Comparison of ENCODE assay signal across 13 cellular contexts in the genomic region with DNA sequence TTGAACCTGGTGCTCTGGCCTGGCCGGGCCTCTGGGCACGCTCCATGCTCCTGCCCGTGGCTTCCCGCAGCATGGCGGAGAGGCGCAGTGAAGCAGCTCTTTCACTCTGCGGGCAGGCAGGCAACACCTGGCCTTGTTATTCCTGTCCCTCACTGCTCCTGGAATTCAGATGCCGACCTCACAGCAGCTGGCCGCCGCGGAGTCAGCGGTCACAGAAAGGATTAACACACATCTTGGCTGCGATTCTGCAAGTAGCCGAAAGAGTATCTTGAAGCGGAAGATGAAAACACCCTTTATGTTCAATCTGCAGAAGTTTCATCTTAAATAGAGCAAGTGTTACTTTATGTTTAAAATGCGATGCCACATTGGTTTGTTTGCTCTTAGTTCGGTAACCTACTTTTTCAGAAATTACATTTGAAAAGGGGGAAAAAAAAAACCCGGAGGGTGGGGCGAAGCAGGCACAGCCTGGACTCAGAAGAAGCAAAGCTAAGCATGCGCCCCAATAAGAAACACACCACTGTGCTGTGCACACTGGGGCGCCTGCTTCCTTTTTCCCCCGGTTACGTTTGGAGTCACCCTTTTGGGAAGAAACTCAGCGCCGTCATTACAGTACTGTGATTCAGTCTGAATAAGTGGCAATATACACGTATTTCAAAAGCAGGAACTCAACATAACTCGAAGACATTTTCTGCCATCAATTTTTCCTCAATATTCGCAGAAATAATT. TPM values are rescaled to one million over a fixed set of nuclear protein-coding genes. Genes with fewer than 3 reads are reported as not detected.
A peak's percentile ranks its signal among the peaks of the same experiment; 100 is the strongest.
DNase-seq lines count a peak whose midpoint lies in the region; ATAC-seq and TF ChIP-seq lines count a peak whose summit lies in the region.
"Had no signal": no experiment of that assay in that cellular context is flagged by ENCODE, and none has a peak within 500 bp of the region (broad histone marks: within the 10 kb centered on the region; RNA-seq: fewer than 3 reads in every experiment).

No MANE protein-coding gene starts in this region.

- H3K9me3 ChIP-seq in WERI-Rb-1 (ENCODE audit: severe bottlenecking) = no peaks in the 10 kb centered on the region
- H3K9me3 ChIP-seq in neuronal stem cell (replicated peaks in 1 of 2; ENCODE audit: control insufficient read depth in 2 of 2, insufficient read depth in 1 of 2, low read depth in 1 of 2, low read length in 2 of 2) = no peaks in the 10 kb centered on the region
- H3K9me3 ChIP-seq in Peyer's patch = no peaks in the 10 kb centered on the region
- H3K9me3 ChIP-seq: pancreas had no signal

- DNase-seq in ELF-1 (ENCODE audit: low read depth, low spot score) (peak; percentile 79), WERI-Rb-1 (peak; percentile 49), fibroblast of villous mesenchyme (ENCODE audit: low read depth) (peak; percentile 55), neuronal stem cell (ENCODE audit: low spot score) (peak; percentile 27), KBM-7 (no peak), HT-29 (ENCODE audit: low spot score) (no peak), Peyer's patch (no peak)
- DNase-seq: NCI-H446 treated with DMSO at 0.1 percent for 48 hours; pancreas; stimulated activated naive B cell treated with anti-CD40 and anti-IgM and Interleukin-4, amounts not matched to agents 10 μg/mL and 1 μg/mL and 100 μg/mL, for 72 hours had no signal

- no peak for TF ChIP-seq CTCF in WERI-Rb-1 (IDR thresholded peaks at IDR 0.05; ENCODE audit: low read depth, low read length)
- no peak for TF ChIP-seq CTCF in fibroblast of villous mesenchyme (IDR thresholded peaks at IDR 0.05; ENCODE audit: insufficient read depth, low read depth, low read length)
- TF ChIP-seq CTCF in Peyer's patch (IDR thresholded peaks at IDR 0.05) = no peak

- ATAC-seq in GM19324 (IDR thresholded peaks at IDR 0.05; ENCODE audit: low FRiP score, unreplicated experiment) = no peak
- ATAC-seq: pancreas; stimulated activated naive B cell treated with anti-CD40 and anti-IgM and Interleukin-4, amounts not matched to agents 10 μg/mL and 1 μg/mL and 100 μg/mL, for 72 hours had no signal

- H3K9ac ChIP-seq in neuronal stem cell (ENCODE audit: low read depth, low read length, poor library complexity) = no peak overlapping the region

- no CpG with 5 or more reads among the region's 28 CpGs for WGBS in neuronal stem cell (ENCODE audit: extremely low coverage in 2 of 2, insufficient read length in 2 of 2, insufficient replicate concordance in 1 of 2), 2 donors

- peak overlapping the region; percentile 26 for H3K4me2 ChIP-seq in neuronal stem cell (ENCODE audit: insufficient read depth, low read length, poor library complexity, severe bottlenecking)

- H3K27me3 ChIP-seq in WERI-Rb-1 (ENCODE audit: insufficient read depth, low read depth, severe bottlenecking) (no peaks in the 10 kb centered on the region), neuronal stem cell (ENCODE audit: control insufficient read depth in 3 of 3, insufficient read depth in 3 of 3, low read depth in 1 of 3, low read length in 3 of 3) (peaks cover 0 to 11% (median 0%) of the 10 kb centered on the region in 3 experiments), Peyer's patch (no peaks in the 10 kb centered on the region)
- H3K27me3 ChIP-seq: pancreas had no signal

- H2BK15ac ChIP-seq in neuronal stem cell (ENCODE audit: low read length) = no peak overlapping the region

- H3K36me3 ChIP-seq in WERI-Rb-1 = peaks cover 3% of the 10 kb centered on the region; the same call in 1 of the 2 replicates
- no peaks in the 10 kb centered on the region for H3K36me3 ChIP-seq in neuronal stem cell (replicated peaks in 1 of 2; ENCODE audit: control insufficient read depth in 2 of 2, insufficient read depth in 2 of 2, low read length in 2 of 2)
- H3K36me3 ChIP-seq in Peyer's patch = no peaks in the 10 kb centered on the region
- H3K36me3 ChIP-seq: pancreas had no signal

- TF ChIP-seq POLR2A in Peyer's patch (IDR thresholded peaks at IDR 0.05) = no peak

- H2BK12ac ChIP-seq in neuronal stem cell (ENCODE audit: low read length) = no peak overlapping the region

- H3K27ac ChIP-seq in WERI-Rb-1 (no peak overlapping the region), neuronal stem cell (replicated peaks; ENCODE audit: low read length) (no peak overlapping the region), Peyer's patch (no peak overlapping the region)
- H3K27ac ChIP-seq: pancreas, RWPE1 had no signal

- H2BK120ac ChIP-seq in neuronal stem cell (ENCODE audit: low read depth, low read length) = no peak overlapping the region

- H3K4me3 ChIP-seq in WERI-Rb-1 (ENCODE audit: low read depth, low read length) = no peak overlapping the region
- H3K4me3 ChIP-seq in fibroblast of villous mesenchyme (ENCODE audit: low read depth, low read length) = no peak overlapping the region
- H3K4me3 ChIP-seq in neuronal stem cell (ENCODE audit: low read length in 2 of 2) = no peak overlapping the region
- H3K4me3 ChIP-seq in Peyer's patch = no peak overlapping the region
- H3K4me3 ChIP-seq: lung, pancreas had no signal

- H3K4ac ChIP-seq in neuronal stem cell (ENCODE audit: low read length) = no peak overlapping the region

- H4K8ac ChIP-seq in neuronal stem cell (ENCODE audit: low read depth, low read length) = no peak overlapping the region

- peak overlapping the region; percentile 64 for H2AFZ ChIP-seq in neuronal stem cell (ENCODE audit: low read length)

- H3K79me1 ChIP-seq in neuronal stem cell (ENCODE audit: low read depth, low read length) = peaks cover 4% of the 10 kb centered on the region

- H3K23ac ChIP-seq in neuronal stem cell (ENCODE audit: low read depth, low read length, poor library complexity) = no peak overlapping the region

- no peak overlapping the region for H2BK5ac ChIP-seq in neuronal stem cell (ENCODE audit: low read length)

- in situ Hi-C loops in KBM-7 (cut with MboI; ENCODE audit: low pct_unique_long_range_greater_than_20kb, low sequenced_read_pairs) = no loop called here

- no peak overlapping the region for H3K18ac ChIP-seq in neuronal stem cell (ENCODE audit: low read length)

- H2AK5ac ChIP-seq in neuronal stem cell (ENCODE audit: low read depth, low read length) = no peak overlapping the region

- peaks cover 0 to 6% of the 10 kb centered on the region in 2 donors for H3K4me1 ChIP-seq in neuronal stem cell (ENCODE audit: control insufficient read depth in 2 of 2, insufficient read depth in 1 of 2, low read depth in 1 of 2, low read length in 2 of 2)
- H3K4me1 ChIP-seq in Peyer's patch = no peaks in the 10 kb centered on the region
- H3K4me1 ChIP-seq: pancreas had no signal

- H4K91ac ChIP-seq in neuronal stem cell (ENCODE audit: low read depth, low read length, poor library complexity) = no peak overlapping the region

- H3K14ac ChIP-seq in neuronal stem cell (ENCODE audit: low read length) = no peak overlapping the region

RNA-seq across cellular contexts. Expression of a gene that starts 42.3 kb away (rescaled TPM):
- total RNA-seq in fibroblast of villous mesenchyme = 59.6 and 68.6 TPM in 2 replicates
- 197 TPM for polyA plus RNA-seq in neuronal stem cell (2013, experiment 1 of 2)
- polyA plus RNA-seq in neuronal stem cell (2013, experiment 2 of 2) = 198 TPM
- total RNA-seq in HT-29 (2014; rRNA removed; shearing (Covaris generic)) = 206 and 239 TPM in 2 replicates
- total RNA-seq in Peyer's patch = 10 to 100 TPM; 21.5 to 91.2 (median 69.6) TPM

Comparison
In these comparisons a context has a peak if more than half of its experiments do, and no peak if none do; other contexts are left out.
1. DNase-seq: peak in ELF-1 (single experiment), WERI-Rb-1 (single experiment), fibroblast of villous mesenchyme (single experiment) and neuronal stem cell (single experiment); none in KBM-7 (single experiment), HT-29 (single experiment) and Peyer's patch (0 of 3).